Comparison of ENCODE assay signal across 1 cellular context in genomic region chr2:88691339-88692183, GRCh38.
TF ChIP-seq lines count a peak whose summit lies in the region.

TSS of gene RPIA (plus strand) at chr2:88691673. CDS start at chr2:88691699, 26 bp downstream.

TF ChIP-seq in WTC11, 78 proteins besides CTCF, POLR2A, EP300 and RAD21 (continued from another document):
- TF ChIP-seq PRDM15 (CRISPR knock-in tag; IDR thresholded peaks at IDR 0.05) (no peak), AFF4 (CRISPR knock-in tag; IDR thresholded peaks at IDR 0.05; ENCODE audit: borderline replicate concordance) (no peak), NFATC4 (CRISPR knock-in tag; IDR thresholded peaks at IDR 0.05) (no peak), USF1 (CRISPR knock-in tag; IDR thresholded peaks at IDR 0.05) (peak; percentile 81), NR1H2 (CRISPR knock-in tag; IDR thresholded peaks at IDR 0.05) (peak; percentile 91; the same call in 1 of the 2 replicates), SP1 (CRISPR knock-in tag; conservative IDR thresholded peaks at IDR 0.05) (peak; percentile 85), ZNF671 (CRISPR knock-in tag; IDR thresholded peaks at IDR 0.05) (no peak), ZNF532 (CRISPR knock-in tag; IDR thresholded peaks at IDR 0.05; ENCODE audit: borderline replicate concordance) (no peak), SOX15 (CRISPR knock-in tag; IDR thresholded peaks at IDR 0.05) (no peak), NR3C1 (CRISPR knock-in tag; conservative IDR thresholded peaks at IDR 0.05; ENCODE audit: low read depth) (no peak), E2F5 (CRISPR knock-in tag; IDR thresholded peaks at IDR 0.05) (peak; percentile 78), GRHL2 (CRISPR knock-in tag; IDR thresholded peaks at IDR 0.05; ENCODE audit: insufficient replicate concordance, severe bottlenecking) (no peak), PRRX2 (CRISPR knock-in tag; IDR thresholded peaks at IDR 0.05) (no peak), USF2 (CRISPR knock-in tag; IDR thresholded peaks at IDR 0.05) (peak; percentile 35; the same call in 1 of the 2 replicates), FOXP1 (CRISPR knock-in tag; IDR thresholded peaks at IDR 0.05; ENCODE audit: borderline replicate concordance) (peak; percentile 94), NR2C2 (CRISPR knock-in tag; IDR thresholded peaks at IDR 0.05) (peak; percentile 35; the same call in 1 of the 2 replicates), ZNF219 (CRISPR knock-in tag; IDR thresholded peaks at IDR 0.05; ENCODE audit: borderline replicate concordance) (peak; percentile 93), HMGA2 (CRISPR knock-in tag; IDR thresholded peaks at IDR 0.05) (no peak)
- TF ChIP-seq, protein P1, sequence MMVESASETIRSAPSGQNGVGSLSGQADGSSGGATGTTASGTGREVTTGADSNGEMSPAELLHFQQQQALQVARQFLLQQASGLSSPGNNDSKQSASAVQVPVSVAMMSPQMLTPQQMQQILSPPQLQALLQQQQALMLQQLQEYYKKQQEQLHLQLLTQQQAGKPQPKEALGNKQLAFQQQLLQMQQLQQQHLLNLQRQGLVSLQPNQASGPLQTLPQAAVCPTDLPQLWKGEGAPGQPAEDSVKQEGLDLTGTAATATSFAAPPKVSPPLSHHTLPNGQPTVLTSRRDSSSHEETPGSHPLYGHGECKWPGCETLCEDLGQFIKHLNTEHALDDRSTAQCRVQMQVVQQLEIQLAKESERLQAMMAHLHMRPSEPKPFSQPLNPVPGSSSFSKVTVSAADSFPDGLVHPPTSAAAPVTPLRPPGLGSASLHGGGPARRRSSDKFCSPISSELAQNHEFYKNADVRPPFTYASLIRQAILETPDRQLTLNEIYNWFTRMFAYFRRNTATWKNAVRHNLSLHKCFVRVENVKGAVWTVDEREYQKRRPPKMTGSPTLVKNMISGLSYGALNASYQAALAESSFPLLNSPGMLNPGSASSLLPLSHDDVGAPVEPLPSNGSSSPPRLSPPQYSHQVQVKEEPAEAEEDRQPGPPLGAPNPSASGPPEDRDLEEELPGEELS (CRISPR knock-in tag; IDR thresholded peaks at IDR 0.05) = peak; percentile 93; the same call in 1 of the 2 replicates
- TF ChIP-seq, protein P2, sequence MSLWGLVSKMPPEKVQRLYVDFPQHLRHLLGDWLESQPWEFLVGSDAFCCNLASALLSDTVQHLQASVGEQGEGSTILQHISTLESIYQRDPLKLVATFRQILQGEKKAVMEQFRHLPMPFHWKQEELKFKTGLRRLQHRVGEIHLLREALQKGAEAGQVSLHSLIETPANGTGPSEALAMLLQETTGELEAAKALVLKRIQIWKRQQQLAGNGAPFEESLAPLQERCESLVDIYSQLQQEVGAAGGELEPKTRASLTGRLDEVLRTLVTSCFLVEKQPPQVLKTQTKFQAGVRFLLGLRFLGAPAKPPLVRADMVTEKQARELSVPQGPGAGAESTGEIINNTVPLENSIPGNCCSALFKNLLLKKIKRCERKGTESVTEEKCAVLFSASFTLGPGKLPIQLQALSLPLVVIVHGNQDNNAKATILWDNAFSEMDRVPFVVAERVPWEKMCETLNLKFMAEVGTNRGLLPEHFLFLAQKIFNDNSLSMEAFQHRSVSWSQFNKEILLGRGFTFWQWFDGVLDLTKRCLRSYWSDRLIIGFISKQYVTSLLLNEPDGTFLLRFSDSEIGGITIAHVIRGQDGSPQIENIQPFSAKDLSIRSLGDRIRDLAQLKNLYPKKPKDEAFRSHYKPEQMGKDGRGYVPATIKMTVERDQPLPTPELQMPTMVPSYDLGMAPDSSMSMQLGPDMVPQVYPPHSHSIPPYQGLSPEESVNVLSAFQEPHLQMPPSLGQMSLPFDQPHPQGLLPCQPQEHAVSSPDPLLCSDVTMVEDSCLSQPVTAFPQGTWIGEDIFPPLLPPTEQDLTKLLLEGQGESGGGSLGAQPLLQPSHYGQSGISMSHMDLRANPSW (CRISPR knock-in tag; conservative IDR thresholded peaks at IDR 0.05; ENCODE audit: low read depth) = 0 out of 2 replicates have a peak, but pooled peaks have one; percentile 60
- TF ChIP-seq, protein P3, sequence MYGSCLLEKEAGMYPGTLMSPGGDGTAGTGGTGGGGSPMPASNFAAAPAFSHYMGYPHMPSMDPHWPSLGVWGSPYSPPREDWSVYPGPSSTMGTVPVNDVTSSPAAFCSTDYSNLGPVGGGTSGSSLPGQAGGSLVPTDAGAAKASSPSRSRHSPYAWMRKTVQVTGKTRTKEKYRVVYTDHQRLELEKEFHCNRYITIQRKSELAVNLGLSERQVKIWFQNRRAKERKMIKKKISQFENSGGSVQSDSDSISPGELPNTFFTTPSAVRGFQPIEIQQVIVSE (CRISPR knock-in tag; IDR thresholded peaks at IDR 0.05; ENCODE audit: borderline replicate concordance) = no peak
- TF ChIP-seq, protein P4, sequence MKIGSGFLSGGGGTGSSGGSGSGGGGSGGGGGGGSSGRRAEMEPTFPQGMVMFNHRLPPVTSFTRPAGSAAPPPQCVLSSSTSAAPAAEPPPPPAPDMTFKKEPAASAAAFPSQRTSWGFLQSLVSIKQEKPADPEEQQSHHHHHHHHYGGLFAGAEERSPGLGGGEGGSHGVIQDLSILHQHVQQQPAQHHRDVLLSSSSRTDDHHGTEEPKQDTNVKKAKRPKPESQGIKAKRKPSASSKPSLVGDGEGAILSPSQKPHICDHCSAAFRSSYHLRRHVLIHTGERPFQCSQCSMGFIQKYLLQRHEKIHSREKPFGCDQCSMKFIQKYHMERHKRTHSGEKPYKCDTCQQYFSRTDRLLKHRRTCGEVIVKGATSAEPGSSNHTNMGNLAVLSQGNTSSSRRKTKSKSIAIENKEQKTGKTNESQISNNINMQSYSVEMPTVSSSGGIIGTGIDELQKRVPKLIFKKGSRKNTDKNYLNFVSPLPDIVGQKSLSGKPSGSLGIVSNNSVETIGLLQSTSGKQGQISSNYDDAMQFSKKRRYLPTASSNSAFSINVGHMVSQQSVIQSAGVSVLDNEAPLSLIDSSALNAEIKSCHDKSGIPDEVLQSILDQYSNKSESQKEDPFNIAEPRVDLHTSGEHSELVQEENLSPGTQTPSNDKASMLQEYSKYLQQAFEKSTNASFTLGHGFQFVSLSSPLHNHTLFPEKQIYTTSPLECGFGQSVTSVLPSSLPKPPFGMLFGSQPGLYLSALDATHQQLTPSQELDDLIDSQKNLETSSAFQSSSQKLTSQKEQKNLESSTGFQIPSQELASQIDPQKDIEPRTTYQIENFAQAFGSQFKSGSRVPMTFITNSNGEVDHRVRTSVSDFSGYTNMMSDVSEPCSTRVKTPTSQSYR (CRISPR knock-in tag; IDR thresholded peaks at IDR 0.05) = peak; percentile 85
- TF ChIP-seq, protein P5, sequence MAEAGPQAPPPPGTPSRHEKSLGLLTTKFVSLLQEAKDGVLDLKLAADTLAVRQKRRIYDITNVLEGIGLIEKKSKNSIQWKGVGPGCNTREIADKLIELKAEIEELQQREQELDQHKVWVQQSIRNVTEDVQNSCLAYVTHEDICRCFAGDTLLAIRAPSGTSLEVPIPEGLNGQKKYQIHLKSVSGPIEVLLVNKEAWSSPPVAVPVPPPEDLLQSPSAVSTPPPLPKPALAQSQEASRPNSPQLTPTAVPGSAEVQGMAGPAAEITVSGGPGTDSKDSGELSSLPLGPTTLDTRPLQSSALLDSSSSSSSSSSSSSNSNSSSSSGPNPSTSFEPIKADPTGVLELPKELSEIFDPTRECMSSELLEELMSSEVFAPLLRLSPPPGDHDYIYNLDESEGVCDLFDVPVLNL (CRISPR knock-in tag; IDR thresholded peaks at IDR 0.05; ENCODE audit: borderline replicate concordance, low read depth) = 0 out of 2 replicates have a peak, but pooled peaks have one; percentile 48
